35 cellular contexts compared by ENCODE assay signal in genomic region chr4:3235581-3235980, GRCh38.
"Had no signal": no experiment of that assay in that cellular context is flagged by ENCODE, and none has a peak within 500 bp of the region (broad histone marks: within the 10 kb centered on the region; RNA-seq: fewer than 3 reads in every experiment).

No MANE protein-coding gene starts in this region.

- H3K9me3 Mint-ChIP-seq: activated B cell treated with CpG ODN at 0.5 μM for 24 hours; activated naive CD4-positive, alpha-beta T cell treated with anti-CD3 and anti-CD28 coated beads for 36 hours; activated naive CD4-positive, alpha-beta T cell treated with anti-CD3 and anti-CD28 coated beads, Interleukin-2, amount 50 U/mL, for 24 hours; activated naive CD8-positive, alpha-beta T cell treated with anti-CD3 and anti-CD28 coated beads for 36 hours; activated naive CD8-positive, alpha-beta T cell treated with anti-CD3 and anti-CD28 coated beads, Interleukin-2, amount 50 U/mL, for 24 hours; activated T-cell treated with anti-CD3 and anti-CD28 coated beads, Interleukin-2, amount 50 U/mL, for 4 hours; activated T-helper 1 cell treated with anti-CD3 and anti-CD28 coated beads, Interleukin-12 subunit alpha, Interleukin-12 subunit beta, Interleukin-2, Interleukin-4 antibody, amounts not matched to agents 30 ng/mL and 10 ng/mL and 1 ng/mL, durations not matched to agents 14 hours and 24 hours and 36 hours; activated T-helper 2 cell treated with anti-CD3 and anti-CD28 coated beads, Interferon-gamma antibody, Interleukin-2, Interleukin-4, amounts not matched to agents 10 μg/mL and 5 μg/mL and 100 μg/mL, durations not matched to agents 14 hours and 24 hours and 36 hours; effector memory CD8-positive, alpha-beta T cell; T-helper 2 cell treated with Interferon-gamma antibody and Interleukin-4, amounts not matched to agents 5 μg/mL and 100 μg/mL, for 36 hours had no signal

- H3K36me3 ChIP-seq: breast epithelium had no signal

- H3K27ac ChIP-seq: adrenal gland, breast epithelium, cardiac muscle cell, esophagus muscularis mucosa, foreskin keratinocyte, gastrocnemius medialis, WERI-Rb-1 had no signal

- ATAC-seq: activated CD4-positive, CD25-positive, alpha-beta regulatory T cell treated with anti-CD3 and anti-CD28 coated beads, Interleukin-2, amount 50 U/mL, for 24 hours; activated naive CD8-positive, alpha-beta T cell treated with anti-CD3 and anti-CD28 coated beads, Interleukin-2, amount 50 U/mL, for 24 hours; activated T-cell treated with anti-CD3 and anti-CD28 coated beads, Interleukin-2, amount 50 U/mL, for 4 hours; effector memory CD8-positive, alpha-beta T cell; foreskin keratinocyte; gastrocnemius medialis; T-helper 17 cell had no signal

- DNase-seq: activated B cell treated with CpG ODN at 0.5 μM for 24 hours; activated CD4-positive, alpha-beta T cell treated with anti-CD3 and anti-CD28 coated beads for 48 hours; activated CD4-positive, alpha-beta T cell treated with anti-CD3 and anti-CD28 coated beads, Interleukin-2, amount 50 U/mL, for 1 hour; activated CD4-positive, alpha-beta T cell treated with anti-CD3 and anti-CD28 coated beads, Interleukin-2, amount 50 U/mL, for 48 hours; activated CD8-positive, alpha-beta memory T cell treated with anti-CD3 and anti-CD28 coated beads, Interleukin-2, amount 50 U/mL, for 48 hours; activated effector memory CD4-positive, alpha-beta T cell treated with anti-CD3 and anti-CD28 coated beads, Interleukin-2, amount 50 U/mL, for 16 hours; activated naive CD4-positive, alpha-beta T cell treated with anti-CD3 and anti-CD28 coated beads for 36 hours; activated naive CD8-positive, alpha-beta T cell treated with anti-CD3 and anti-CD28 coated beads for 36 hours; activated naive CD8-positive, alpha-beta T cell treated with anti-CD3 and anti-CD28 coated beads, Interleukin-2, amount 50 U/mL, for 24 hours; activated T-cell treated with anti-CD3 and anti-CD28 coated beads, Interleukin-2, amount 50 U/mL, for 4 hours; adrenal gland; amygdala; aorta; cortex of kidney; dermis blood vessel endothelial cell; effector CD4-positive, alpha-beta T cell; effector memory CD8-positive, alpha-beta T cell; erythroblast; foreskin keratinocyte; gastrocnemius medialis; glutamatergic neuron; T-helper 1 cell; T-helper 17 cell; T1000; WERI-Rb-1 had no signal

- H3K27me3 ChIP-seq: adrenal gland, breast epithelium, cardiac muscle cell, esophagus muscularis mucosa, foreskin keratinocyte, gastrocnemius medialis had no signal

- H3K4me1 Mint-ChIP-seq: activated B cell treated with CpG ODN at 0.5 μM for 24 hours; activated naive CD4-positive, alpha-beta T cell treated with anti-CD3 and anti-CD28 coated beads, Interleukin-2, amount 50 U/mL, for 24 hours; activated naive CD8-positive, alpha-beta T cell treated with anti-CD3 and anti-CD28 coated beads for 36 hours had no signal

- H3K27ac Mint-ChIP-seq: activated B cell treated with CpG ODN at 0.5 μM for 24 hours; activated naive CD4-positive, alpha-beta T cell treated with anti-CD3 and anti-CD28 coated beads for 36 hours; activated naive CD4-positive, alpha-beta T cell treated with anti-CD3 and anti-CD28 coated beads, Interleukin-2, amount 50 U/mL, for 24 hours; activated naive CD8-positive, alpha-beta T cell treated with anti-CD3 and anti-CD28 coated beads for 36 hours; activated naive CD8-positive, alpha-beta T cell treated with anti-CD3 and anti-CD28 coated beads, Interleukin-2, amount 50 U/mL, for 24 hours; activated T-helper 1 cell treated with anti-CD3 and anti-CD28 coated beads, Interleukin-12 subunit alpha, Interleukin-12 subunit beta, Interleukin-2, Interleukin-4 antibody, amounts not matched to agents 30 ng/mL and 10 ng/mL and 1 ng/mL, durations not matched to agents 14 hours and 24 hours and 36 hours; activated T-helper 2 cell treated with anti-CD3 and anti-CD28 coated beads, Interferon-gamma antibody, Interleukin-2, Interleukin-4, amounts not matched to agents 10 μg/mL and 5 μg/mL and 100 μg/mL, durations not matched to agents 14 hours and 24 hours and 36 hours; T-helper 17 cell; T-helper 2 cell treated with Interferon-gamma antibody and Interleukin-4, amounts not matched to agents 5 μg/mL and 100 μg/mL, for 36 hours had no signal

- H3K4me1 ChIP-seq: breast epithelium, foreskin keratinocyte, gastrocnemius medialis had no signal

- H3K27me3 Mint-ChIP-seq: activated B cell treated with CpG ODN at 0.5 μM for 24 hours; activated naive CD4-positive, alpha-beta T cell treated with anti-CD3 and anti-CD28 coated beads, Interleukin-2, amount 50 U/mL, for 24 hours; activated naive CD8-positive, alpha-beta T cell treated with anti-CD3 and anti-CD28 coated beads for 36 hours; activated naive CD8-positive, alpha-beta T cell treated with anti-CD3 and anti-CD28 coated beads, Interleukin-2, amount 50 U/mL, for 24 hours; brain; effector memory CD8-positive, alpha-beta T cell; T-helper 17 cell had no signal

- FAIRE-seq: colon had no signal

- H3K9me3 ChIP-seq: adrenal gland, breast epithelium, esophagus muscularis mucosa, gastrocnemius medialis had no signal

- H3K4me3 ChIP-seq: adrenal gland, breast epithelium, cardiac muscle cell, esophagus muscularis mucosa, gastrocnemius medialis had no signal

- H3K4me3 Mint-ChIP-seq: activated B cell treated with CpG ODN at 0.5 μM for 24 hours; activated naive CD4-positive, alpha-beta T cell treated with anti-CD3 and anti-CD28 coated beads for 36 hours; activated naive CD4-positive, alpha-beta T cell treated with anti-CD3 and anti-CD28 coated beads, Interleukin-2, amount 50 U/mL, for 24 hours; activated naive CD8-positive, alpha-beta T cell treated with anti-CD3 and anti-CD28 coated beads for 36 hours; activated naive CD8-positive, alpha-beta T cell treated with anti-CD3 and anti-CD28 coated beads, Interleukin-2, amount 50 U/mL, for 24 hours; activated T-cell treated with anti-CD3 and anti-CD28 coated beads, Interleukin-2, amount 50 U/mL, for 4 hours; activated T-helper 1 cell treated with anti-CD3 and anti-CD28 coated beads, Interleukin-12 subunit alpha, Interleukin-12 subunit beta, Interleukin-2, Interleukin-4 antibody, amounts not matched to agents 30 ng/mL and 10 ng/mL and 1 ng/mL, durations not matched to agents 14 hours and 24 hours and 36 hours; brain; effector memory CD8-positive, alpha-beta T cell; T-helper 17 cell; T-helper 2 cell treated with Interferon-gamma antibody and Interleukin-4, amounts not matched to agents 5 μg/mL and 100 μg/mL, for 36 hours had no signal
